In genomic region chr22:50485221-50486131, GRCh38 we compare ENCODE assay signal across 1 cellular context.
TF ChIP-seq lines count a peak whose summit lies in the region.

No MANE protein-coding gene starts in this region.

TF ChIP-seq in HepG2, 621 proteins besides CTCF, POLR2A, EP300 and RAD21 (continued from another document):
- TF ChIP-seq POGK (CRISPR knock-in tag; conservative IDR thresholded peaks at IDR 0.05) = 0 out of 2 replicates have a peak, but pooled peaks have one; percentile 58
- TF ChIP-seq SKI (IDR thresholded peaks at IDR 0.05; ENCODE audit: partially characterized antibody) = no peak
- 0 out of 2 replicates have a peak, but pooled peaks have one; percentile 46 for TF ChIP-seq FOXA3 (CRISPR knock-in tag; IDR thresholded peaks at IDR 0.05)
- no peak for TF ChIP-seq ZNF274 (CRISPR knock-in tag; IDR thresholded peaks at IDR 0.05)
- TF ChIP-seq SMYD3 (CRISPR knock-in tag; IDR thresholded peaks at IDR 0.05) = peak; percentile 88
- TF ChIP-seq BHLHE40 (IDR thresholded peaks at IDR 0.05; ENCODE audit: low read length) = peak; percentile 94
- TF ChIP-seq ZNF749 (CRISPR knock-in tag; IDR thresholded peaks at IDR 0.05; ENCODE audit: borderline replicate concordance) = 0 out of 2 replicates have a peak, but pooled peaks have one; percentile 37
- no peak for TF ChIP-seq RELA (CRISPR knock-in tag; IDR thresholded peaks at IDR 0.05)
- no peak; the same call in 1 of the 2 replicates for TF ChIP-seq TFAP4 (IDR thresholded peaks at IDR 0.05; ENCODE audit: borderline replicate concordance, low read depth)
- TF ChIP-seq ZIK1 (CRISPR knock-in tag; IDR thresholded peaks at IDR 0.05; ENCODE audit: borderline replicate concordance, low read depth) = no peak
- TF ChIP-seq IKZF5 (CRISPR knock-in tag; IDR thresholded peaks at IDR 0.05) = peak; percentile 38; the same call in 1 of the 2 replicates
- no peak for TF ChIP-seq MTERF4 (CRISPR knock-in tag; IDR thresholded peaks at IDR 0.05)
- TF ChIP-seq SNAPC2 (CRISPR knock-in tag; IDR thresholded peaks at IDR 0.05) = peak; percentile 73; the same call in 1 of the 2 replicates
- TF ChIP-seq ZNF652 (CRISPR knock-in tag; IDR thresholded peaks at IDR 0.05; ENCODE audit: borderline replicate concordance, low read depth) = no peak
- no peak for TF ChIP-seq ZNF142 (CRISPR knock-in tag; IDR thresholded peaks at IDR 0.05)
- no peak for TF ChIP-seq BATF2 (CRISPR knock-in tag; IDR thresholded peaks at IDR 0.05)
- no peak for TF ChIP-seq STAG1 (CRISPR knock-in tag; IDR thresholded peaks at IDR 0.05)
- 0 out of 2 replicates have a peak, but pooled peaks have one; percentile 12 for TF ChIP-seq ZC3H4 (CRISPR knock-in tag; IDR thresholded peaks at IDR 0.05; ENCODE audit: borderline replicate concordance)
- no peak for TF ChIP-seq TCF12 (IDR thresholded peaks at IDR 0.05)
- no peak for TF ChIP-seq TCF12 (CRISPR knock-in tag; IDR thresholded peaks at IDR 0.05)
- TF ChIP-seq ZNF550 (CRISPR knock-in tag; IDR thresholded peaks at IDR 0.05; ENCODE audit: borderline replicate concordance) = no peak
- no peak for TF ChIP-seq NFE2 (CRISPR knock-in tag; IDR thresholded peaks at IDR 0.05)
- TF ChIP-seq ZKSCAN1 (IDR thresholded peaks at IDR 0.05; ENCODE audit: low read length) = no peak
- TF ChIP-seq ZNF780A (CRISPR knock-in tag; IDR thresholded peaks at IDR 0.05) = peak; percentile 94
- TF ChIP-seq ATF6 (CRISPR knock-in tag; conservative IDR thresholded peaks at IDR 0.05) = no peak
- peak; percentile 43; the same call in 1 of the 2 replicates for TF ChIP-seq KLF6 (CRISPR knock-in tag; IDR thresholded peaks at IDR 0.05)
- no peak for TF ChIP-seq ELK4 (CRISPR knock-in tag; IDR thresholded peaks at IDR 0.05; ENCODE audit: borderline replicate concordance)
- peak; percentile 61 for TF ChIP-seq ZNF543 (CRISPR knock-in tag; IDR thresholded peaks at IDR 0.05)
- no peak for TF ChIP-seq ZUFSP (CRISPR knock-in tag; IDR thresholded peaks at IDR 0.05; ENCODE audit: borderline replicate concordance)
- no peak; the same call in 1 of the 2 replicates for TF ChIP-seq ZBTB25 (CRISPR knock-in tag; IDR thresholded peaks at IDR 0.05)
- TF ChIP-seq ARHGAP35 (CRISPR knock-in tag; IDR thresholded peaks at IDR 0.05; ENCODE audit: borderline replicate concordance) = no peak
- TF ChIP-seq JUN (CRISPR knock-in tag; IDR thresholded peaks at IDR 0.05) = 0 out of 2 replicates have a peak, but pooled peaks have one; percentile 53
- no peak for TF ChIP-seq JDP2 (CRISPR knock-in tag; IDR thresholded peaks at IDR 0.05; ENCODE audit: borderline replicate concordance)
